Comparison of ENCODE assay signal across 8 cellular contexts in the genomic region with DNA sequence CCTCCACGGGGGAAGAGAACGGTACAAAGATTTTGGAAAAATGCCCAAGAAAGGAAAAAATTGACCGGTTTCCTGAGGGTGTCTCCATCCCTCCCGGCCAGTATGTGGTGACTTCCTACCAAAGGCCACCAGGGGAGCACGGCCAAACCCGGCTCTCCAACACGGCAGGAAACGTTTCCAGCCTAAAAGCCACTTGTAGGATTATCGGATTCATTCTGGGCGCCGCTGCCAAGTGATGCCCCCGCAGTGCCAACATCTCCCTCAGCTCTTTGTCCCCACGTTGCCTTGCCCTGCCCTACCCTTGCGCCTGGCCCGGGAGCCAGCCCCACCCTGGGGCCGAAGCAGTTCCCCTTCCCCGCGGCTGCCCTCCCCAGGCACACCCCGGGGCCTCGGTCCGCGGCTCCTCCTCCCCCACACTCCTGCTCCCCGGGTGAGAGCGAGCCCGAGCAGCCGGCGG. TPM values are rescaled to one million over a fixed set of nuclear protein-coding genes. Genes with fewer than 3 reads are reported as not detected.
A peak's percentile ranks its signal among the peaks of the same experiment; 100 is the strongest.
DNase-seq lines count a peak whose midpoint lies in the region; ATAC-seq and TF ChIP-seq lines count a peak whose summit lies in the region.

No MANE protein-coding gene starts in this region.

- peaks cover 25% of the 10 kb centered on the region for H3K36me3 Mint-ChIP-seq in CD4-positive, alpha-beta T cell (ENCODE audit: low read depth)
- H3K36me3 Mint-ChIP-seq in nephron progenitor cell (ENCODE audit: low read depth) = peaks cover 24% of the 10 kb centered on the region

- H3K27me3 Mint-ChIP-seq in CD4-positive, alpha-beta T cell = no peaks in the 10 kb centered on the region
- H3K27me3 Mint-ChIP-seq in nephron progenitor cell (ENCODE audit: low read depth, poor library complexity) = peaks cover 10% of the 10 kb centered on the region

- peak overlapping the region; percentile 88 for H3K4me3 ChIP-seq in NT2/D1 (ENCODE audit: insufficient read length, low read depth)
- peak overlapping the region; percentile 81 to 96 for H3K4me3 ChIP-seq in uterus

- no peak for TF ChIP-seq POLR2A in uterus (IDR thresholded peaks at IDR 0.05)

- POLR2A ChIA-PET in CD4-positive, alpha-beta T cell (lab: Charles Lee) = interaction anchor here (0.7 to 2.0 kb wide), 11 partner anchors 8 to 175 kb away, joined by 3 to 25 read pairs (median 3); a partner anchor contains a TSS

- H3K9me3 ChIP-seq in CD4-positive, alpha-beta T cell (ENCODE audit: control insufficient read depth, low read length) = no peaks in the 10 kb centered on the region
- H3K9me3 ChIP-seq in NT2/D1 (ENCODE audit: insufficient read depth, low read length) (no peaks in the 10 kb centered on the region), uterus (no peaks in the 10 kb centered on the region)

- peak overlapping the region; percentile 96 for H3K4me3 Mint-ChIP-seq in CD4-positive, alpha-beta T cell
- H3K4me3 Mint-ChIP-seq in nephron progenitor cell = peak overlapping the region; percentile 92

- H3K9ac ChIP-seq in NT2/D1 (ENCODE audit: insufficient read length, low read depth) = peak overlapping the region; percentile 98

- peak in 7 of 10 experiments; percentile 10 to 39 (median 18) for DNase-seq in CD4-positive, alpha-beta T cell
- DNase-seq in NT2/D1 (ENCODE audit: low read depth, low spot score) (peak; percentile 36), fibroblast of the conjunctiva (ENCODE audit: low read depth) (peak; percentile 45), nephron progenitor cell (peak; percentile 58), uterus (peak; percentile 57 to 66)
- DNase-seq in activated effector memory CD4-positive, alpha-beta T cell treated with Interleukin-2 at 50 U/mL for 16 hours = peak; percentile 11

- intact Hi-C loops in CD4-positive, alpha-beta T cell (cut with DNase I, micrococcal nuclease) = loop anchor here (5.0 to 10.0 kb wide), 3 partner anchors 37 to 169 kb away; a partner anchor contains a TSS
- intact Hi-C loops in uterus (cut with DNase I; ENCODE audit: low total_unique reads) = no loop called here

- CTCF ChIA-PET in CD4-positive, alpha-beta T cell (lab: Charles Lee) = interaction anchor here (2.4 to 3.2 kb wide), 2 partner anchors 61 to 90 kb away, joined by 13 to 17 read pairs; a partner anchor contains a TSS

- no peaks in the 10 kb centered on the region for H3K9me3 Mint-ChIP-seq in CD4-positive, alpha-beta T cell
- H3K9me3 Mint-ChIP-seq in nephron progenitor cell = peaks cover 3% of the 10 kb centered on the region

- H3K27ac ChIP-seq in CD4-positive, alpha-beta T cell (ENCODE audit: low read depth, low read length) = peak overlapping the region; percentile 91
- H3K27ac ChIP-seq in uterus = peak overlapping the region; percentile 94 to 95

- peaks cover 49% of the 10 kb centered on the region for H3K4me1 Mint-ChIP-seq in CD4-positive, alpha-beta T cell (ENCODE audit: low read depth)
- H3K4me1 Mint-ChIP-seq in nephron progenitor cell = peaks cover 35% of the 10 kb centered on the region

- ATAC-seq in CD4-positive, alpha-beta T cell (ENCODE audit: poor library complexity) = no peak
- ATAC-seq in GM19025 (IDR thresholded peaks at IDR 0.05; ENCODE audit: low read depth, unreplicated experiment) (peak; percentile 23), HG03159 (IDR thresholded peaks at IDR 0.05; ENCODE audit: unreplicated experiment) (peak; percentile 27)

- peak; percentile 28 for TF ChIP-seq CTCF in CD4-positive, alpha-beta T cell (IDR thresholded peaks at IDR 0.05)
- TF ChIP-seq CTCF in nephron progenitor cell (IDR thresholded peaks at IDR 0.05) (peak; percentile 52), uterus (IDR thresholded peaks at IDR 0.05) (peak; percentile 33 to 56 (median 46))

- no peaks in the 10 kb centered on the region for H3K4me1 ChIP-seq in NT2/D1 (ENCODE audit: insufficient read depth, insufficient read length)
- peaks cover 5 to 9% of the 10 kb centered on the region in 2 donors for H3K4me1 ChIP-seq in uterus

- peak overlapping the region; percentile 81 for H3K27ac Mint-ChIP-seq in CD4-positive, alpha-beta T cell
- peak overlapping the region; percentile 36 for H3K27ac Mint-ChIP-seq in nephron progenitor cell

- H3K27me3 ChIP-seq in CD4-positive, alpha-beta T cell (ENCODE audit: control insufficient read depth, insufficient read depth, low read length) = no peaks in the 10 kb centered on the region
- H3K27me3 ChIP-seq in NT2/D1 (ENCODE audit: insufficient read depth, insufficient read length) (no peaks in the 10 kb centered on the region), uterus (no peaks in the 10 kb centered on the region)

- H3K36me3 ChIP-seq in NT2/D1 (ENCODE audit: insufficient read depth, insufficient read length, low read length) (peaks cover 26% of the 10 kb centered on the region), uterus (no peaks in the 10 kb centered on the region)

RNA-seq across cellular contexts. Expression of a gene that starts 0.7 kb away (rescaled TPM):
- total RNA-seq in CD4-positive, alpha-beta T cell = 10 to 100 TPM; 13.6 to 14.5 TPM
- 100 to 1,000 TPM in 1 of 4 donors, 10 to 100 TPM in 3; 34.6 to 118 (median 57.3) TPM for total RNA-seq in uterus

RNA-seq across cellular contexts. Expression of a gene that starts 37.2 kb away (rescaled TPM):
- total RNA-seq in CD4-positive, alpha-beta T cell = 10 to 100 TPM; 21.0 to 24.7 TPM
- total RNA-seq in uterus = 100 to 1,000 TPM in 2 of 4 donors, 10 to 100 TPM in 2; 89.1 to 276 (median 116) TPM

RNA-seq across cellular contexts. Expression of a gene that starts 55.3 kb away (rescaled TPM):
- 100 to 1,000 TPM; 116 to 133 TPM for total RNA-seq in CD4-positive, alpha-beta T cell
- total RNA-seq in uterus = 100 to 1,000 TPM; 390 to 894 (median 580) TPM

Comparison
In these comparisons a context has a peak if more than half of its experiments do, and no peak if none do; other contexts are left out.
1. DNase-seq: peak in every context shown above with its lines; median percentile 62 in uterus; 58 in nephron progenitor cell; 45 in fibroblast of the conjunctiva; 36 in NT2/D1; 18 in CD4-positive, alpha-beta T cell; 11 in activated effector memory CD4-positive, alpha-beta T cell treated with Interleukin-2 at 50 U/mL for 16 hours.